Comparison of ENCODE assay signal across 1 cellular context in genomic region chr1:65431111-65431705, GRCh38.
TF ChIP-seq lines count a peak whose summit lies in the region.

No MANE protein-coding gene starts in this region.

TF ChIP-seq in GM12878, 131 proteins besides CTCF, POLR2A, EP300 and RAD21:
- no peak for TF ChIP-seq CEBPZ (IDR thresholded peaks at IDR 0.05; ENCODE audit: low read depth, low read length)
- no peak for TF ChIP-seq IRF3 (IDR thresholded peaks at IDR 0.05)
- TF ChIP-seq MTA2 (IDR thresholded peaks at IDR 0.05; ENCODE audit: low read depth) = no peak
- no peak for TF ChIP-seq E2F4 (IDR thresholded peaks at IDR 0.05; ENCODE audit: low read depth, low read length)
- peak; percentile 41; the same call in 1 of the 2 replicates for TF ChIP-seq SMC3 (IDR thresholded peaks at IDR 0.05; ENCODE audit: borderline replicate concordance, low read length)
- no peak for TF ChIP-seq SPI1 (IDR thresholded peaks at IDR 0.05; ENCODE audit: borderline replicate concordance, insufficient read depth, low read depth, low read length)
